ENCODE assay signal across 8 cellular contexts in the genomic region with DNA sequence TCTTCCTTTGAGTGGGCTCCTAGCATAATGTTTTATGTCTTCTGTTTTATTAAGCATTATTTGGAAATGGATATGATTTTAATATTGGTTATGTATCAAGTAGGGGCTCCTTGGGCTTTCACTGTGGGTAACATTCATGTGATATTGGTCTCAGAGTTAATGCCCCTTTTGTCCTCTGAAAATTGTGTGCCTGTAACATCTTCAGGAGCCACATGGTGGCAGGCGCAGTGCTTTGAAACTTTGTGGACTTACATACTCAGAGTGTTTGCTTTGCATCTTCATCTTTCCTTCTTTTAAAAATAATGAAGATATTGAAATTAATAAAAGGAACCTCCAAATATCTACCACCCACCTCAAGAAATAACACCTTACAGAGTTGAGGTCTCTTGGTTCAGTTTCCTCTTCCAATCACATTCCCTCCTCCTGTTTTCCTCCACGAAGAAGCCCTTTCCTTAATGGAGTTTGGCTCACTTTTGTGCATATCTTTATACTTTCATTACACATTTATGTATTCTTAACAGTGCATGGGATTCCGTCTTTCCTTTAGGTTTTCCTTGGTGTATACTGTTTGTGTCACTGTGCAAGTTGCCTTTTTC.
DNase-seq lines count a peak whose midpoint lies in the region; ATAC-seq and TF ChIP-seq lines count a peak whose summit lies in the region.

No MANE protein-coding gene starts in this region.

- no peaks in the 10 kb centered on the region for H3K9me3 ChIP-seq in CD8-positive, alpha-beta memory T cell (ENCODE audit: low read length)
- H3K9me3 ChIP-seq in RWPE2 (ENCODE audit: severe bottlenecking) (no peaks in the 10 kb centered on the region), lung (ENCODE audit: control insufficient read depth in 2 of 2, insufficient read depth in 1 of 2, low read length in 1 of 2) (no peaks in the 10 kb centered on the region)

- H3K9me3 Mint-ChIP-seq in CD8-positive, alpha-beta memory T cell, result no peaks in the 10 kb centered on the region

- H3K4me1 Mint-ChIP-seq in CD8-positive, alpha-beta memory T cell, result peaks cover 51 to 54% (median 54%) of the 10 kb centered on the region in 3 donors

- POLR2A ChIA-PET in CD8-positive, alpha-beta memory T cell (lab: Charles Lee), result interaction anchor here (0.6 kb wide), 1 partner anchor 34 kb away, joined by 3 read pairs; no protein-coding TSS in a partner anchor

- peaks cover 0 to 2% (median 0%) of the 10 kb centered on the region in 3 donors for H3K36me3 Mint-ChIP-seq in CD8-positive, alpha-beta memory T cell

- no peaks in the 10 kb centered on the region for H3K36me3 ChIP-seq in CD8-positive, alpha-beta memory T cell (ENCODE audit: insufficient read depth, low read length)
- H3K36me3 ChIP-seq in H7 (replicated peaks; ENCODE audit: control insufficient read depth, insufficient read depth, low read length) (no peaks in the 10 kb centered on the region), RWPE2 (ENCODE audit: low read depth) (no peaks in the 10 kb centered on the region), lung (ENCODE audit: control insufficient read depth in 2 of 2, insufficient read depth in 2 of 2, low read length in 2 of 2) (no peaks in the 10 kb centered on the region)

- H3K27me3 Mint-ChIP-seq in CD8-positive, alpha-beta memory T cell, result no peaks in the 10 kb centered on the region

- CTCF ChIA-PET in CD8-positive, alpha-beta memory T cell (lab: Charles Lee), result interaction anchor here (0.7 to 10.3 kb wide), 5 partner anchors 15 to 32 kb away, joined by 3 to 164 read pairs (median 3); no protein-coding TSS in a partner anchor

- H3K4me3 ChIP-seq in CD8-positive, alpha-beta memory T cell (ENCODE audit: low read length), result no peak overlapping the region
- H3K4me3 ChIP-seq in H7 (ENCODE audit: insufficient read depth, low read depth, low read length), result no peak overlapping the region
- H3K4me3 ChIP-seq in RWPE2 (ENCODE audit: severe bottlenecking), result no peak overlapping the region
- H3K4me3 ChIP-seq in lung, result no peak overlapping the region

- peak; percentile 80 for TF ChIP-seq CTCF in RWPE2 (IDR thresholded peaks at IDR 0.05; ENCODE audit: poor library complexity, severe bottlenecking)
- peak; percentile 49 for TF ChIP-seq CTCF in lung (IDR thresholded peaks at IDR 0.05; ENCODE audit: control extremely low read depth, extremely low read depth)

- no peak overlapping the region for H3K4me3 Mint-ChIP-seq in CD8-positive, alpha-beta memory T cell

- ATAC-seq in RWPE2 (ENCODE audit: low read depth) (peak; percentile 44; the same call in 2 of the 3 replicates), lung (ENCODE audit: insufficient read depth, low FRiP score) (no peak), HG02763 (IDR thresholded peaks at IDR 0.05; ENCODE audit: unreplicated experiment) (no peak), GM19463 (IDR thresholded peaks at IDR 0.05; ENCODE audit: unreplicated experiment) (no peak), HG02970 (IDR thresholded peaks at IDR 0.05; ENCODE audit: low FRiP score, unreplicated experiment) (no peak)

- WGBS in lung, 2 donors, result 59 to 73% methylated on average over 3 of the region's 3 CpGs

- no peak overlapping the region for H3K27ac Mint-ChIP-seq in CD8-positive, alpha-beta memory T cell

- H3K27me3 ChIP-seq in CD8-positive, alpha-beta memory T cell (ENCODE audit: insufficient read depth, low read length, poor library complexity, severe bottlenecking), result no peaks in the 10 kb centered on the region
- H3K27me3 ChIP-seq in H7 (ENCODE audit: control insufficient read depth, insufficient read depth, low read length), result no peaks in the 10 kb centered on the region
- no peaks in the 10 kb centered on the region for H3K27me3 ChIP-seq in RWPE2 (ENCODE audit: insufficient read depth, poor library complexity, severe bottlenecking)
- no peaks in the 10 kb centered on the region for H3K27me3 ChIP-seq in lung (ENCODE audit: control insufficient read depth, insufficient read depth)

- H3K4me1 ChIP-seq in CD8-positive, alpha-beta memory T cell (ENCODE audit: insufficient read depth, low read length), result peaks cover 23% of the 10 kb centered on the region
- H3K4me1 ChIP-seq in RWPE2 (ENCODE audit: insufficient read depth, poor library complexity, severe bottlenecking), result peaks cover 20% of the 10 kb centered on the region
- peaks cover 6 to 16% of the 10 kb centered on the region in 2 donors for H3K4me1 ChIP-seq in lung (ENCODE audit: control insufficient read depth in 2 of 2, insufficient read depth in 2 of 2, low read length in 2 of 2)

- H3K27ac ChIP-seq in CD8-positive, alpha-beta memory T cell (ENCODE audit: low read depth, low read length), result no peak overlapping the region
- H3K27ac ChIP-seq in RWPE2 (ENCODE audit: poor library complexity, severe bottlenecking) (no peak overlapping the region), lung (ENCODE audit: low read depth in 1 of 2, low read length in 1 of 2) (peak overlapping the region in 1 of 2 donors; percentile 52)

- DNase-seq in CD8-positive, alpha-beta memory T cell, result peak in 3 of 5 donors; percentile 26 to 74 (median 38)
- DNase-seq in H7 (peak; percentile 46), RWPE2 (ENCODE audit: low spot score) (no peak), cerebellar cortex (ENCODE audit: low spot score) (peak; percentile 41), lung (ENCODE audit: low spot score) (no peak)

Comparison
In these comparisons a context has a peak if more than half of its experiments do, and no peak if none do; other contexts are left out.
1. DNase-seq: peak in CD8-positive, alpha-beta memory T cell (3 of 5), H7 (single experiment) and cerebellar cortex (single experiment); none in RWPE2 (single experiment) and lung (single experiment).